8 cellular contexts compared by ENCODE assay signal in genomic region chr4:105401278-105401677, GRCh38.
"Had no signal": no experiment of that assay in that cellular context is flagged by ENCODE, and none has a peak within 500 bp of the region (broad histone marks: within the 10 kb centered on the region; RNA-seq: fewer than 3 reads in every experiment).

No MANE protein-coding gene starts in this region.

- DNase-seq: H9, HCEC 1CT, Karpas-422, KBM-7 had no signal

- FAIRE-seq: H1, H54, HTR-8/SVneo had no signal

- ATAC-seq: GM23338 had no signal
